ENCODE assay signal across 1 cellular context in the genomic region with DNA sequence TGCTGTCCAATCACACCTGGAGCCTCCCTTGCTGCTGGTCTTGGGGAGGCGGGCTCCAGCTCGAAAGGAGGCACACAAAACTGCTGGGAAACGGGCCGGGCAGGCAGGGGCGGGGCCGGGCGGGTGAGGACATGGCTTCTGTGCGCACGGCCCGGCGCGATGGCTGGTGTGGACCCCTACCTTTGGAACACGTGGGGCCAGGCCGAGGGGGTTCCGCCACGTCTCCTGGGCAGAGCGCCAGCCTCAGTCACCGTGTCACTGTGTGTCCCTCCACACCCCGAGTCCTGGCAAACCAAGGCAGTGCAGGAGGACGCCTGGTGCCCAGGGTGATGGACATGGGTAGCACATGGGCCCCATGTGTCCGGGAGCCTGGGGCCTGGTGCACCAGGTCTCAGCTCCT.
TF ChIP-seq lines count a peak whose summit lies in the region.

No MANE protein-coding gene starts in this region.

TF ChIP-seq in GM23338, 12 proteins besides CTCF, POLR2A, EP300 and RAD21:
- TF ChIP-seq REST (IDR thresholded peaks at IDR 0.05; ENCODE audit: unreplicated experiment) = no peak
- TF ChIP-seq CREB1 (CRISPR knock-in tag; IDR thresholded peaks at IDR 0.05; ENCODE audit: low read depth) = no peak
- TF ChIP-seq POLR2AphosphoS5 (IDR thresholded peaks at IDR 0.05; ENCODE audit: low read depth) = no peak
- no peak for TF ChIP-seq ZNF114 (CRISPR knock-in tag; IDR thresholded peaks at IDR 0.05)
- no peak for TF ChIP-seq NANOG (IDR thresholded peaks at IDR 0.05; ENCODE audit: borderline replicate concordance)
- no peak for TF ChIP-seq ZNF331 (CRISPR knock-in tag; IDR thresholded peaks at IDR 0.05; ENCODE audit: low read depth)
- no peak for TF ChIP-seq JUNB (IDR thresholded peaks at IDR 0.05; ENCODE audit: unreplicated experiment)
